ENCODE assay signal across 8 cellular contexts in genomic region chr12:116736962-116737773, GRCh38. TPM values are rescaled to one million over a fixed set of nuclear protein-coding genes. Genes with fewer than 3 reads are reported as not detected.
DNase-seq lines count a peak whose midpoint lies in the region; ATAC-seq, FAIRE-seq and TF ChIP-seq lines count a peak whose summit lies in the region.

No MANE protein-coding gene starts in this region.

- no peak for DNase-seq in CD4-positive, CD25-positive, alpha-beta regulatory T cell
- DNase-seq in HK-2 (ENCODE audit: unreplicated experiment) (peak; percentile 30), astrocyte (ENCODE audit: low read depth) (no peak), left lung (peak in 1 of 2 donors; percentile 83), NCI-H226 (no peak)

- 7% methylated on average over 24 of the region's 24 CpGs for WGBS in thymus

- ATAC-seq in CD4-positive, CD25-positive, alpha-beta regulatory T cell (ENCODE audit: low read depth in 2 of 2), result no peak
- peak; percentile 7 for ATAC-seq in left lung
- ATAC-seq in HG03439 (IDR thresholded peaks at IDR 0.05; ENCODE audit: unreplicated experiment), result no peak
- ATAC-seq in HG03460 (IDR thresholded peaks at IDR 0.05; ENCODE audit: unreplicated experiment), result no peak

- H3K27me3 ChIP-seq in CD4-positive, CD25-positive, alpha-beta regulatory T cell (ENCODE audit: control insufficient read depth, insufficient read depth, low read length), result no peaks in the 10 kb centered on the region
- H3K27me3 ChIP-seq in astrocyte (ENCODE audit: insufficient read depth, low read length), result no peaks in the 10 kb centered on the region
- H3K27me3 ChIP-seq in left lung, result no peaks in the 10 kb centered on the region
- no peaks in the 10 kb centered on the region for H3K27me3 ChIP-seq in thymus (ENCODE audit: control insufficient read depth, insufficient read depth)

- H3K27ac Mint-ChIP-seq in CD4-positive, CD25-positive, alpha-beta regulatory T cell, result peak overlapping the region; percentile 32 to 82 (median 76)
- H3K27ac Mint-ChIP-seq in astrocyte (ENCODE audit: unreplicated experiment), result peak overlapping the region; percentile 44

- peaks cover 0 to 2% (median 0%) of the 10 kb centered on the region in 7 donors for H3K9me3 Mint-ChIP-seq in CD4-positive, CD25-positive, alpha-beta regulatory T cell
- H3K9me3 Mint-ChIP-seq in astrocyte (ENCODE audit: unreplicated experiment), result no peaks in the 10 kb centered on the region

- H3K36me3 ChIP-seq in CD4-positive, CD25-positive, alpha-beta regulatory T cell (ENCODE audit: control insufficient read depth, insufficient read depth, low read length), result peaks cover 15% of the 10 kb centered on the region
- H3K36me3 ChIP-seq in astrocyte (ENCODE audit: insufficient read depth, low read length), result peaks cover 3% of the 10 kb centered on the region
- peaks cover 0 to 29% of the 10 kb centered on the region in 2 donors for H3K36me3 ChIP-seq in left lung
- peaks cover 15% of the 10 kb centered on the region for H3K36me3 ChIP-seq in thymus (ENCODE audit: control insufficient read depth, insufficient read depth)

- peak overlapping the region; percentile 96 for H3K9ac ChIP-seq in astrocyte (ENCODE audit: low read length)

- H3K79me2 ChIP-seq in astrocyte (ENCODE audit: insufficient read depth, low read length), result peaks cover 42% of the 10 kb centered on the region

- peak overlapping the region; percentile 90 to 97 (median 92) for H3K4me3 Mint-ChIP-seq in CD4-positive, CD25-positive, alpha-beta regulatory T cell
- peak overlapping the region; percentile 94 for H3K4me3 Mint-ChIP-seq in astrocyte (ENCODE audit: unreplicated experiment)

- no peak for FAIRE-seq in astrocyte (lab: Jason Lieb, UNC)

- intact Hi-C loops in left lung (cut with DNase I), result no loop called here

- H3K4me1 ChIP-seq in CD4-positive, CD25-positive, alpha-beta regulatory T cell (ENCODE audit: control insufficient read depth, insufficient read depth, low read length, poor library complexity, severe bottlenecking), result peaks cover 26% of the 10 kb centered on the region
- H3K4me1 ChIP-seq in astrocyte (ENCODE audit: insufficient read depth, low read length) (peaks cover 13% of the 10 kb centered on the region), left lung (peaks cover 4 to 32% of the 10 kb centered on the region in 2 donors), thymus (ENCODE audit: control insufficient read depth, insufficient read depth, low read length) (peaks cover 14% of the 10 kb centered on the region)

- peak overlapping the region; percentile 100 for H3K4me2 ChIP-seq in astrocyte (ENCODE audit: low read length)

- H2AFZ ChIP-seq in astrocyte (ENCODE audit: low read depth, low read length), result peak overlapping the region; percentile 82

- H4K20me1 ChIP-seq in astrocyte (ENCODE audit: insufficient read depth, low read length), result peaks cover 36% of the 10 kb centered on the region

- peak overlapping the region; percentile 72 for H3K27ac ChIP-seq in CD4-positive, CD25-positive, alpha-beta regulatory T cell (ENCODE audit: insufficient read depth, low read length, poor library complexity, severe bottlenecking)
- H3K27ac ChIP-seq in astrocyte (ENCODE audit: low read depth, low read length) (peak overlapping the region; percentile 54), left lung (peak overlapping the region; percentile 70 to 78), thymus (ENCODE audit: low read depth) (peak overlapping the region; percentile 80)

- H3K4me1 Mint-ChIP-seq in CD4-positive, CD25-positive, alpha-beta regulatory T cell, result peaks cover 20 to 47% (median 32%) of the 10 kb centered on the region in 4 donors
- H3K4me1 Mint-ChIP-seq in astrocyte (ENCODE audit: low read depth, unreplicated experiment), result peaks cover 8% of the 10 kb centered on the region

- peaks cover 19% of the 10 kb centered on the region for H3K36me3 Mint-ChIP-seq in CD4-positive, CD25-positive, alpha-beta regulatory T cell
- H3K36me3 Mint-ChIP-seq in astrocyte (ENCODE audit: low read depth, unreplicated experiment), result peaks cover 4% of the 10 kb centered on the region

- H3K9me3 ChIP-seq in CD4-positive, CD25-positive, alpha-beta regulatory T cell (ENCODE audit: control insufficient read depth in 2 of 2, low read length in 2 of 2), result no peaks in the 10 kb centered on the region
- H3K9me3 ChIP-seq in astrocyte (ENCODE audit: insufficient read depth, low read depth, low read length) (no peaks in the 10 kb centered on the region), left lung (no peaks in the 10 kb centered on the region), thymus (ENCODE audit: control insufficient read depth) (no peaks in the 10 kb centered on the region)

- H3K27me3 Mint-ChIP-seq in CD4-positive, CD25-positive, alpha-beta regulatory T cell, result peaks cover 8% of the 10 kb centered on the region
- H3K27me3 Mint-ChIP-seq in astrocyte (ENCODE audit: low read depth, unreplicated experiment), result no peaks in the 10 kb centered on the region

- peak overlapping the region; percentile 94 for H3K4me3 ChIP-seq in CD4-positive, CD25-positive, alpha-beta regulatory T cell (ENCODE audit: low read depth, low read length)
- H3K4me3 ChIP-seq in astrocyte (ENCODE audit: insufficient read depth, low read depth, low read length), result peak overlapping the region; percentile 88
- H3K4me3 ChIP-seq in left lung, result peak overlapping the region; percentile 76 to 78
- peak overlapping the region; percentile 84 for H3K4me3 ChIP-seq in thymus (ENCODE audit: low read length)

- TF ChIP-seq CTCF in astrocyte (IDR thresholded peaks at IDR 0.05; ENCODE audit: insufficient read depth, low read depth, low read length) (no peak), left lung (IDR thresholded peaks at IDR 0.05) (no peak)

RNA-seq across cellular contexts. Expression of gene SPRING1, which starts 0.7 kb away (rescaled TPM):
- 22.8 TPM for total RNA-seq in CD4-positive, CD25-positive, alpha-beta regulatory T cell
- polyA plus RNA-seq in CD4-positive, CD25-positive, alpha-beta regulatory T cell, result 10 to 100 TPM; 18.2 to 28.5 (median 23.2) TPM
- total RNA-seq in astrocyte, result 50.0 and 54.2 TPM in 2 replicates
- total RNA-seq in left lung, result 10 to 100 TPM; 70.1 to 90.5 TPM
- polyA plus RNA-seq in thymus, result 12.7 TPM

RNA-seq across cellular contexts. Expression of gene RNFT2, which starts 0.9 kb away (rescaled TPM):
- 9.7 TPM for total RNA-seq in CD4-positive, CD25-positive, alpha-beta regulatory T cell
- 1 to 10 TPM in 3 of 4 donors, under 1 TPM in 1; 0.69 to 6.6 (median 1.9) TPM for polyA plus RNA-seq in CD4-positive, CD25-positive, alpha-beta regulatory T cell
- total RNA-seq in astrocyte (5.5 and 8.9 TPM in 2 replicates), left lung (1 to 10 TPM; 5.3 to 5.5 TPM)
- polyA plus RNA-seq in thymus, result 9.7 TPM
